11 cellular contexts compared by ENCODE assay signal in the genomic region with DNA sequence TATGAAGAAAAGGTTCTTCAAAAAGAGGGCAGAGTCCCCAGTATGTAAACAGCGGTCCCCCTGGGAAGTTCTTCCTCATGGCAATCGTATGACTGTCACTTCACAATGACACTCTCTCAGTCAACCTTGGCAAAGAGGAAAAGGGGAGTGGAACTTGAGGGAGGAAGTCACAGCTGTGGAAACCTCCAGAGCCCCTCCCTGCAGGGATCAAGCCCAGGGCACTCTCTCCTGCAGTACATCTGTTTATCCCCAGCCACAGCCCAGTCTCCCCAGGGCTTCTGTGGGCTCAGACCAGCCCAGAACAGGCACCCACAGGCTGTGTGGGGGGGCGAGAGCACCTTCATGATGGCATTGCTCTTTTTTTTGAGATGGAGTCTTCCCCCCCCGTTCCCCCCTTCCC. TPM values are rescaled to one million over a fixed set of nuclear protein-coding genes. Genes with fewer than 3 reads are reported as not detected.
DNase-seq lines count a peak whose midpoint lies in the region; ATAC-seq and TF ChIP-seq lines count a peak whose summit lies in the region.
"Had no signal": no experiment of that assay in that cellular context is flagged by ENCODE, and none has a peak within 500 bp of the region (broad histone marks: within the 10 kb centered on the region; RNA-seq: fewer than 3 reads in every experiment).

No MANE protein-coding gene starts in this region.

- DNase-seq in AG20443 (ENCODE audit: low spot score) (peak; percentile 17), GM10266 (ENCODE audit: extremely low spot score) (peak; percentile 24), RPMI7951 (ENCODE audit: low read depth) (peak; percentile 73), hepatic stellate cell (ENCODE audit: low spot score) (peak; percentile 11), NCI-H1092 (lab: John Stamatoyannopoulos, UW) (no peak), RWPE1 (ENCODE audit: low spot score) (no peak)
- DNase-seq: activated CD4-positive, alpha-beta memory T cell treated with anti-CD3 and anti-CD28 coated beads, Interleukin-2, amount 10 ng/mL, durations not matched to agents 7 days and 5 days; SHP77; stimulated activated CD4-positive, alpha-beta T cell treated with anti-CD3 and anti-CD28 coated beads, Interleukin-2, amount 100 ng/mL, for 24 hours had no signal

- CTCF ChIA-PET in RWPE1 (lab: Yijun Ruan, JAX), result no interaction called here

- H3K27ac ChIP-seq in RWPE1, result no peak overlapping the region; the same call in 1 of the 2 replicates

- no peak for TF ChIP-seq POLR2A in GM18505 (IDR thresholded peaks at IDR 0.05; ENCODE audit: borderline replicate concordance, extremely low read depth, insufficient read depth, insufficient read length)

- TF ChIP-seq CTCF in GM10266 (IDR thresholded peaks at IDR 0.05; ENCODE audit: control insufficient read depth, insufficient read depth, low read depth, missing control alignments), result no peak
- TF ChIP-seq CTCF in RWPE1 (conservative IDR thresholded peaks at IDR 0.05; ENCODE audit: low read depth), result no peak

- ATAC-seq in GM18505 (IDR thresholded peaks at IDR 0.05; ENCODE audit: unreplicated experiment) (no peak), HG03342 (IDR thresholded peaks at IDR 0.05; ENCODE audit: unreplicated experiment) (no peak)

- POLR2A ChIA-PET in RWPE1 (lab: Yijun Ruan, JAX; ENCODE audit: low non-redundant PET), result no interaction called here

RNA-seq across cellular contexts. Expression of gene ATP13A2, which starts 2.0 kb away (rescaled TPM):
- 75.0 and 90.6 TPM in 2 replicates for total RNA-seq in RPMI7951 (2014; rRNA removed; shearing (Covaris generic))

RNA-seq across cellular contexts. Expression of gene MFAP2, which starts 29.3 kb away (rescaled TPM):
- total RNA-seq in RPMI7951 (2014; rRNA removed; shearing (Covaris generic)), result 14.5 and 16.9 TPM in 2 replicates

RNA-seq across cellular contexts. Expression of gene SDHB, which starts 44.1 kb away (rescaled TPM):
- total RNA-seq in RPMI7951 (2014; rRNA removed; shearing (Covaris generic)), result 284 and 314 TPM in 2 replicates

Comparison
In these comparisons a context has a peak if more than half of its experiments do, and no peak if none do; other contexts are left out.
1. DNase-seq: peak in AG20443 (single experiment), GM10266 (single experiment), RPMI7951 (single experiment) and hepatic stellate cell (single experiment); none in NCI-H1092 (single experiment) and RWPE1 (single experiment).